In genomic region chr9:93939589-93939988, GRCh38 we compare ENCODE assay signal across 6 cellular contexts. TPM values are rescaled to one million over a fixed set of nuclear protein-coding genes. Genes with fewer than 3 reads are reported as not detected.
"Had no signal": no experiment of that assay in that cellular context is flagged by ENCODE, and none has a peak within 500 bp of the region (broad histone marks: within the 10 kb centered on the region; RNA-seq: fewer than 3 reads in every experiment).

No MANE protein-coding gene starts in this region.

RNA-seq across cellular contexts. Expression of gene BARX1, which starts 15.6 kb away (rescaled TPM):
- total RNA-seq: LHCN-M2, PC-3, Peyer's patch, Right ventricle myocardium superior, SJSA1 had no signal
- polyA plus RNA-seq: SK-N-SH had no signal
